22 cellular contexts compared by ENCODE assay signal in the genomic region with DNA sequence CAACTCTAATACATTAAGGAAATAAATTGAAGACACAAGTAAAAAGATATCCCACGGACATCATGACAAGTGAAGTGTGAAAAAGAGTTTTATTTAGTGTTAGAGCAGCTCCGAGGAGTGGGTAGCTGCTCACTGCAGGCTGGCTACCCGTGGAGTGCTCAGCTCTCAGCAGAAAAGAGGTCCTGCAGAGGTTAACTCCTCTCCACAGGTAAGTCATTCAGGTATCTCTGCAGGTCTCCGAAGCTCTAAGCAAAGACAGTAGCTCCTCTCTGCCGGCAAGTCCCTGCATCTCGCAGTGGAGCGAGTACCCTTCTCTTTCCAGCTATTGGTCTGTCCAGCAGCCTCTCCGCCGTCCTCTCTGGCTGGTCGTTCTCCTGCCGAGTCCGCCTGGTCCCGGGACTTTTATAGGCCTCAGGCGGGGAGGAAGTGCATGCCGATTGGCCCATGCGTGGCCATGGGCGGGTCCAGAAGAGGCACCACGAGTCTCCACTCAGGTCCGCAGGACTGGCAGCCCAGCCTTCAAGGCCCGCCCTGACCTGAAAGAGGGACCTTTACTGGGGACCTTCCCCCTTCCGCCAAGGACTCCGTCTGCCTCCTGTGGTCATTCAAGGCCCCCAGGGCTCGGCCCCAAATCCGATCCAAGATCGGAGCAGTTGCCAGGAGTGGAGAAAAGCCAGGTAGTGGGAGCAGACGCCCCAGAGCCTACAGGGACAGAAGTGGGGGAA. TPM values are rescaled to one million over a fixed set of nuclear protein-coding genes. Genes with fewer than 3 reads are reported as not detected.
DNase-seq lines count a peak whose midpoint lies in the region; ATAC-seq and TF ChIP-seq lines count a peak whose summit lies in the region.
"Had no signal": no experiment of that assay in that cellular context is flagged by ENCODE, and none has a peak within 500 bp of the region (broad histone marks: within the 10 kb centered on the region; RNA-seq: fewer than 3 reads in every experiment).

No MANE protein-coding gene starts in this region.

- 0 out of 2 replicates have a peak overlapping the region, but pooled peaks have one; percentile 41 for H2AFZ ChIP-seq in PC-3 (ENCODE audit: low read length)

- H3K4me3 Mint-ChIP-seq in stimulated activated naive CD8-positive, alpha-beta T cell treated with anti-CD3 and anti-CD28 coated beads, Interleukin-15, amount 100 ng/mL, for 72 hours = peak overlapping the region; percentile 27 to 53
- H3K4me3 Mint-ChIP-seq: activated CD8-positive, alpha-beta T cell treated with anti-CD3 and anti-CD28 coated beads for 36 hours; memory B cell had no signal

- CTCF ChIA-PET in PC-3 (lab: Charles Lee) = interaction anchor here (0.6 kb wide), 1 partner anchor 88 kb away, joined by 4 read pairs; no protein-coding TSS in a partner anchor

- intact Hi-C loops in PC-3 (cut with micrococcal nuclease) = no loop called here

- no peaks in the 10 kb centered on the region for H3K79me2 ChIP-seq in PC-3 (ENCODE audit: low read length)

- H4K20me1 ChIP-seq in PC-3 (ENCODE audit: low read length) = no peaks in the 10 kb centered on the region

- peak; percentile 38; the same call in 1 of the 2 replicates for ATAC-seq in PC-3
- ATAC-seq in stimulated activated naive CD8-positive, alpha-beta T cell treated with anti-CD3 and anti-CD28 coated beads, Interleukin-15, amount 100 ng/mL, for 72 hours = no peak
- ATAC-seq: activated CD8-positive, alpha-beta T cell treated with anti-CD3 and anti-CD28 coated beads for 36 hours had no signal

- H3K9ac ChIP-seq in PC-3 (ENCODE audit: low read length) (no peak overlapping the region), iPS-18a (ENCODE audit: low read length) (no peak overlapping the region)

- H3K9me2 ChIP-seq in PC-3 (replicated peaks; ENCODE audit: low read length) = no peaks in the 10 kb centered on the region

- BruUV-seq in PC-3 (replicated peaks; lab: Mats Ljungman, UMichigan) = no TSS peak

- no peaks in the 10 kb centered on the region for H3K9me3 Mint-ChIP-seq in stimulated activated naive CD8-positive, alpha-beta T cell treated with anti-CD3 and anti-CD28 coated beads, Interleukin-15, amount 100 ng/mL, for 72 hours
- H3K9me3 Mint-ChIP-seq: activated CD8-positive, alpha-beta T cell treated with anti-CD3 and anti-CD28 coated beads for 36 hours; memory B cell had no signal

- H3K36me3 ChIP-seq in PC-3 (ENCODE audit: low read depth, low read length) (no peaks in the 10 kb centered on the region), iPS-18a (ENCODE audit: control insufficient read depth, low read depth, low read length) (no peaks in the 10 kb centered on the region)
- H3K36me3 ChIP-seq: colonic mucosa, right lobe of liver had no signal

- POLR2A ChIA-PET in PC-3 (lab: Charles Lee; ENCODE audit: unreplicated experiment) = no interaction called here

- no peaks in the 10 kb centered on the region for H3K27me3 ChIP-seq in PC-3 (ENCODE audit: low read length)
- H3K27me3 ChIP-seq in iPS-18a (ENCODE audit: control insufficient read depth, insufficient read depth, low read length) = peaks cover 44% of the 10 kb centered on the region
- H3K27me3 ChIP-seq: colonic mucosa, right lobe of liver had no signal

- no peak overlapping the region for H3K4me3 ChIP-seq in PC-3 (ENCODE audit: low read length)
- H3K4me3 ChIP-seq in iPS-18a (ENCODE audit: low read length) = peak overlapping the region; percentile 61
- H3K4me3 ChIP-seq: colonic mucosa, right lobe of liver had no signal

- H3K27ac Mint-ChIP-seq in stimulated activated naive CD8-positive, alpha-beta T cell treated with anti-CD3 and anti-CD28 coated beads, Interleukin-15, amount 100 ng/mL, for 72 hours = no peak overlapping the region
- H3K27ac Mint-ChIP-seq: activated CD8-positive, alpha-beta T cell treated with anti-CD3 and anti-CD28 coated beads for 36 hours; CD4-positive, alpha-beta memory T cell; memory B cell had no signal

- 0 out of 2 replicates have a peak overlapping the region, but pooled peaks have one; percentile 6 for H3K4me2 ChIP-seq in PC-3 (ENCODE audit: low read length)

- peaks cover 83% of the 10 kb centered on the region for H3K27me3 Mint-ChIP-seq in stimulated activated naive CD8-positive, alpha-beta T cell treated with anti-CD3 and anti-CD28 coated beads, Interleukin-15, amount 100 ng/mL, for 72 hours

- TF ChIP-seq CTCF in PC-3 (conservative IDR thresholded peaks at IDR 0.05; ENCODE audit: low read depth, low read length) = no peak

- H3K9me3 ChIP-seq in PC-3 (ENCODE audit: low read length) (no peaks in the 10 kb centered on the region), iPS-18a (ENCODE audit: control insufficient read depth, low read depth, low read length) (no peaks in the 10 kb centered on the region)
- H3K9me3 ChIP-seq: colonic mucosa, right lobe of liver had no signal

- H3K4me1 ChIP-seq in PC-3 (ENCODE audit: insufficient read depth, low read length) = no peaks in the 10 kb centered on the region
- peaks cover 5% of the 10 kb centered on the region for H3K4me1 ChIP-seq in iPS-18a (ENCODE audit: control insufficient read depth, low read depth, low read length)
- H3K4me1 ChIP-seq: colonic mucosa, right lobe of liver had no signal

- no peaks in the 10 kb centered on the region for H3F3A ChIP-seq in PC-3 (ENCODE audit: low read length, unreplicated experiment)

- H3K27ac ChIP-seq in PC-3 (ENCODE audit: low read length) (no peak overlapping the region), iPS-18a (ENCODE audit: low read length) (no peak overlapping the region)
- H3K27ac ChIP-seq: colonic mucosa, epithelial cell of prostate, right lobe of liver had no signal

- H3K4me1 Mint-ChIP-seq in stimulated activated naive CD8-positive, alpha-beta T cell treated with anti-CD3 and anti-CD28 coated beads, Interleukin-15, amount 100 ng/mL, for 72 hours = peaks cover 4% of the 10 kb centered on the region
- H3K4me1 Mint-ChIP-seq: memory B cell had no signal

- DNase-seq in NCI-H748 (lab: John Stamatoyannopoulos, UW; ENCODE audit: unreplicated experiment) = peak; percentile 70
- no peak for DNase-seq in NCI-H748 treated with DMSO at 0.1 percent for 48 hours (lab: John Stamatoyannopoulos, UW)
- DNase-seq in PC-3 = no peak
- DNase-seq in stimulated activated naive CD8-positive, alpha-beta T cell treated with anti-CD3 and anti-CD28 coated beads, Interleukin-15, amount 100 ng/mL, for 72 hours = peak in 1 of 2 donors; percentile 20
- no peak for DNase-seq in SIG-M5 treated with dmso at 0.1 percent for 504 hours (lab: John Stamatoyannopoulos, UW; ENCODE audit: unreplicated experiment)
- DNase-seq in C1 segment of cervical spinal cord (lab: John Stamatoyannopoulos, UW) = no peak
- no peak for DNase-seq in amniotic stem cell (lab: John Stamatoyannopoulos, UW)
- DNase-seq: activated CD8-positive, alpha-beta T cell treated with anti-CD3 and anti-CD28 coated beads for 36 hours; activated effector memory CD4-positive, alpha-beta T cell treated with Interleukin-2 at 50 U/mL for 16 hours; aorta; CD4-positive, alpha-beta memory T cell; colonic mucosa; GF-D8; hippocampal formation; NCI-H69; right lobe of liver; SHP77; stimulated activated CD4-positive, alpha-beta T cell treated with anti-CD3 and anti-CD28 coated beads, Interleukin-4, amount 100 ng/mL, for 1 hour had no signal

RNA-seq across cellular contexts. Expression of gene BTNL9, which starts 29.9 kb away (rescaled TPM):
- 11.5 and 15.4 TPM in 2 replicates for total RNA-seq in PC-3 (2014; rRNA removed)
- total RNA-seq: A673; activated CD8-positive, alpha-beta T cell treated with anti-CD3 and anti-CD28 coated beads for 36 hours; CD4-positive, alpha-beta memory T cell had no signal
